In genomic region chr7:27167170-27167505, GRCh38 we compare ENCODE assay signal across 10 cellular contexts. TPM values are rescaled to one million over a fixed set of nuclear protein-coding genes. Genes with fewer than 3 reads are reported as not detected.
DNase-seq lines count a peak whose midpoint lies in the region; ATAC-seq, FAIRE-seq and TF ChIP-seq lines count a peak whose summit lies in the region.
"Had no signal": no experiment of that assay in that cellular context is flagged by ENCODE, and none has a peak within 500 bp of the region (broad histone marks: within the 10 kb centered on the region; RNA-seq: fewer than 3 reads in every experiment).

No MANE protein-coding gene starts in this region.

- peak overlapping the region; percentile 40 for H3K27ac Mint-ChIP-seq in activated CD8-positive, alpha-beta memory T cell treated with anti-CD3 and anti-CD28 coated beads, Interleukin-2, amount 10 ng/mL, durations not matched to agents 7 days and 5 days

- CTCF ChIA-PET in activated CD8-positive, alpha-beta memory T cell treated with anti-CD3 and anti-CD28 coated beads, Interleukin-2, amount 10 ng/mL, durations not matched to agents 7 days and 5 days (lab: Charles Lee): interaction anchor here (1.0 kb wide), 1 partner anchor 16 kb away, joined by 3 read pairs; no protein-coding TSS in a partner anchor

- no peak for TF ChIP-seq CTCF in keratinocyte (optimal IDR thresholded peaks at IDR 0.05 in 1 of 3, IDR thresholded peaks at IDR 0.05 in 1 of 3, conservative IDR thresholded peaks at IDR 0.05 in 1 of 3; ENCODE audit: extremely low read depth in 1 of 3, insufficient read depth in 2 of 3, low read length in 3 of 3)

- H3K9me3 ChIP-seq in keratinocyte (ENCODE audit: control insufficient read depth, low read depth, low read length) (no peaks in the 10 kb centered on the region), thymus (ENCODE audit: control insufficient read depth) (no peaks in the 10 kb centered on the region)

- H3K4me3 ChIP-seq in keratinocyte (ENCODE audit: control insufficient read depth in 2 of 3, extremely low read depth in 1 of 3, insufficient read depth in 2 of 3, low read depth in 1 of 3, low read length in 3 of 3) (peak overlapping the region; percentile 78 to 94 (median 84)), thymus (ENCODE audit: low read length) (peak overlapping the region; percentile 36)

- H3K4me2 ChIP-seq in keratinocyte (ENCODE audit: control insufficient read depth, extremely low read depth, insufficient read depth, low read depth, low read length): peak overlapping the region; percentile 98

- H3K36me3 Mint-ChIP-seq in activated CD8-positive, alpha-beta memory T cell treated with anti-CD3 and anti-CD28 coated beads, Interleukin-2, amount 10 ng/mL, durations not matched to agents 7 days and 5 days: peaks cover 2% of the 10 kb centered on the region

- H3K9me3 Mint-ChIP-seq in activated CD8-positive, alpha-beta memory T cell treated with anti-CD3 and anti-CD28 coated beads, Interleukin-2, amount 10 ng/mL, durations not matched to agents 7 days and 5 days (ENCODE audit: low read depth): no peaks in the 10 kb centered on the region

- H3K4me1 Mint-ChIP-seq in activated CD8-positive, alpha-beta memory T cell treated with anti-CD3 and anti-CD28 coated beads, Interleukin-2, amount 10 ng/mL, durations not matched to agents 7 days and 5 days: peaks cover 5% of the 10 kb centered on the region

- no peak for DNase-seq in activated CD8-positive, alpha-beta memory T cell treated with anti-CD3 and anti-CD28 coated beads, Interleukin-2, amount 10 ng/mL, durations not matched to agents 7 days and 5 days
- DNase-seq in activated CD8-positive, alpha-beta memory T cell treated with anti-CD3 and anti-CD28 coated beads for 24 hours: no peak
- DNase-seq in RCC 7860 (ENCODE audit: low spot score) (peak; percentile 85), keratinocyte (ENCODE audit: low read depth, low spot score) (no peak), KG1 (lab: John Stamatoyannopoulos, UW) (no peak)

- no peak overlapping the region for H2AFZ ChIP-seq in keratinocyte (ENCODE audit: control insufficient read depth, low read length)
- H2AFZ ChIP-seq: parathyroid adenoma had no signal

- FAIRE-seq in RCC 7860 (lab: Jason Lieb, UNC): peak; percentile 71
- FAIRE-seq in keratinocyte (lab: Jason Lieb, UNC): no peak

- dilution Hi-C loops in keratinocyte (cut with MboI; ENCODE audit: extremely low pct_ligation_motif_present, low sequenced_read_pairs): no loop called here

- no peaks in the 10 kb centered on the region for H4K20me1 ChIP-seq in keratinocyte (ENCODE audit: control insufficient read depth, extremely low read depth, insufficient read depth, low read length)

- no peak for ATAC-seq in activated CD8-positive, alpha-beta memory T cell treated with anti-CD3 and anti-CD28 coated beads, Interleukin-2, amount 10 ng/mL, durations not matched to agents 7 days and 5 days
- ATAC-seq in HG02840 (IDR thresholded peaks at IDR 0.05; ENCODE audit: low FRiP score, unreplicated experiment) (no peak), GM21515 (IDR thresholded peaks at IDR 0.05; ENCODE audit: unreplicated experiment) (no peak)

- WGBS in thymus: 8% methylated on average over 15 of the region's 15 CpGs

- no peak overlapping the region for H3K4me3 Mint-ChIP-seq in activated CD8-positive, alpha-beta memory T cell treated with anti-CD3 and anti-CD28 coated beads, Interleukin-2, amount 10 ng/mL, durations not matched to agents 7 days and 5 days

- H3K27me3 ChIP-seq in keratinocyte (ENCODE audit: control insufficient read depth, extremely low read depth, insufficient read depth, low read length) (no peaks in the 10 kb centered on the region), thymus (ENCODE audit: control insufficient read depth, insufficient read depth) (peaks cover 47% of the 10 kb centered on the region)

- H3K36me3 ChIP-seq in keratinocyte (ENCODE audit: control insufficient read depth in 2 of 2, extremely low read depth in 1 of 2, insufficient read depth in 2 of 2, low read length in 2 of 2) (peaks cover 7 to 10% of the 10 kb centered on the region in 2 experiments), thymus (ENCODE audit: control insufficient read depth, insufficient read depth) (peaks cover 3% of the 10 kb centered on the region)

- H3K9ac ChIP-seq in keratinocyte (ENCODE audit: control insufficient read depth, extremely low read depth, insufficient read depth, low read length): peak overlapping the region; percentile 83
- H3K9ac ChIP-seq: parathyroid adenoma had no signal

- H3K27ac ChIP-seq in keratinocyte (ENCODE audit: control insufficient read depth, insufficient read depth, low read length) (peak overlapping the region; percentile 87), thymus (ENCODE audit: low read depth) (no peak overlapping the region)
- H3K27ac ChIP-seq: parathyroid adenoma had no signal

- H3K4me1 ChIP-seq in keratinocyte (ENCODE audit: control insufficient read depth, extremely low read depth, insufficient read depth, low read length): peaks cover 25% of the 10 kb centered on the region
- peaks cover 39% of the 10 kb centered on the region for H3K4me1 ChIP-seq in thymus (ENCODE audit: control insufficient read depth, insufficient read depth, low read length)
- H3K4me1 ChIP-seq: parathyroid adenoma had no signal

- peaks cover 92% of the 10 kb centered on the region for H3K79me2 ChIP-seq in keratinocyte (ENCODE audit: control insufficient read depth, insufficient read depth, low read length)
- H3K79me2 ChIP-seq: parathyroid adenoma had no signal

- H3K9me1 ChIP-seq in keratinocyte (ENCODE audit: control insufficient read depth, extremely low read depth, insufficient read depth, low read length): no peaks in the 10 kb centered on the region

- peaks cover 91% of the 10 kb centered on the region for H3K27me3 Mint-ChIP-seq in activated CD8-positive, alpha-beta memory T cell treated with anti-CD3 and anti-CD28 coated beads, Interleukin-2, amount 10 ng/mL, durations not matched to agents 7 days and 5 days

RNA-seq across cellular contexts. Expression of gene HOXA9, which starts 1.8 kb away (rescaled TPM):
- not detected for total RNA-seq in activated CD8-positive, alpha-beta memory T cell treated with anti-CD3 and anti-CD28 coated beads, Interleukin-2, amount 10 ng/mL, durations not matched to agents 7 days and 5 days
- 9.0 to 40.5 TPM (median 28.1 TPM) in 3 replicates for polyA plus RNA-seq in keratinocyte
- 76.1 TPM for polyA plus RNA-seq in keratinocyte (2011; ENCODE audit: low read depth)
- polyA plus RNA-seq in keratinocyte (2011; cell fraction: cytosol; rRNA removed): 20.4 and 23.2 TPM in 2 replicates
- polyA plus RNA-seq in keratinocyte (2011; cell fraction: nucleus; rRNA removed): 22.3 and 31.4 TPM in 2 replicates
- polyA plus RNA-seq in keratinocyte (2012; ENCODE audit: low replicate concordance): 21.1 and 27.0 TPM in 2 replicates
- 1.5 to 5.7 TPM (median 4.0 TPM) in 3 replicates for polyA minus RNA-seq in keratinocyte
- 9.4 TPM for polyA minus RNA-seq in keratinocyte (2011; cell fraction: cytosol; rRNA and poly(A)+ RNA removed)
- polyA minus RNA-seq in keratinocyte (2011; cell fraction: nucleus; rRNA and poly(A)+ RNA removed): 2.2 and 3.8 TPM in 2 replicates
- polyA plus RNA-seq in thymus: 4.9 TPM
- total RNA-seq: fibroblast of lung had no signal

RNA-seq across cellular contexts. Expression of gene HOXA10, which starts 7.0 kb away (rescaled TPM):
- total RNA-seq in activated CD8-positive, alpha-beta memory T cell treated with anti-CD3 and anti-CD28 coated beads, Interleukin-2, amount 10 ng/mL, durations not matched to agents 7 days and 5 days: not detected
- 1.6 to 4.5 TPM (median 2.4 TPM) in 3 replicates for polyA plus RNA-seq in keratinocyte
- 0.40 TPM for polyA plus RNA-seq in keratinocyte (2011; ENCODE audit: low read depth)
- 2.0 and 2.2 TPM in 2 replicates for polyA plus RNA-seq in keratinocyte (2011; cell fraction: cytosol; rRNA removed)
- polyA plus RNA-seq in keratinocyte (2011; cell fraction: nucleus; rRNA removed): 2.0 and 2.1 TPM in 2 replicates
- polyA plus RNA-seq in keratinocyte (2012; ENCODE audit: low replicate concordance): 2.5 and 9.5 TPM in 2 replicates
- 1.9 to 5.1 TPM (median 3.0 TPM) in 3 replicates for polyA minus RNA-seq in keratinocyte
- polyA minus RNA-seq in keratinocyte (2011; cell fraction: cytosol; rRNA and poly(A)+ RNA removed): not detected
- polyA minus RNA-seq in keratinocyte (2011; cell fraction: nucleus; rRNA and poly(A)+ RNA removed): 0.47 and 0.84 TPM in 2 replicates
- polyA plus RNA-seq in thymus: 3.5 TPM

RNA-seq across cellular contexts. Expression of gene HOXA7, which starts 10.7 kb away (rescaled TPM):
- not detected for total RNA-seq in activated CD8-positive, alpha-beta memory T cell treated with anti-CD3 and anti-CD28 coated beads, Interleukin-2, amount 10 ng/mL, durations not matched to agents 7 days and 5 days
- 3.8 to 13.5 TPM (median 8.1 TPM) in 3 replicates for polyA plus RNA-seq in keratinocyte
- polyA plus RNA-seq in keratinocyte (2011; ENCODE audit: low read depth): 4.9 TPM
- polyA plus RNA-seq in keratinocyte (2011; cell fraction: cytosol; rRNA removed): 7.4 and 9.8 TPM in 2 replicates
- 5.2 and 6.0 TPM in 2 replicates for polyA plus RNA-seq in keratinocyte (2011; cell fraction: nucleus; rRNA removed)
- 3.9 and 14.3 TPM in 2 replicates for polyA plus RNA-seq in keratinocyte (2012; ENCODE audit: low replicate concordance)
- 4.5 to 4.9 TPM (median 4.8 TPM) in 3 replicates for polyA minus RNA-seq in keratinocyte
- 11.9 TPM for polyA minus RNA-seq in keratinocyte (2011; cell fraction: cytosol; rRNA and poly(A)+ RNA removed)
- polyA minus RNA-seq in keratinocyte (2011; cell fraction: nucleus; rRNA and poly(A)+ RNA removed): 2.0 and 2.3 TPM in 2 replicates
- polyA plus RNA-seq in thymus: 0.41 TPM

RNA-seq across cellular contexts. Expression of gene HOXA3, which starts 14.8 kb away (rescaled TPM):
- not detected for total RNA-seq in activated CD8-positive, alpha-beta memory T cell treated with anti-CD3 and anti-CD28 coated beads, Interleukin-2, amount 10 ng/mL, durations not matched to agents 7 days and 5 days
- 0.17 to 0.84 TPM (median 0.58 TPM) in 3 replicates for polyA plus RNA-seq in keratinocyte
- polyA plus RNA-seq in keratinocyte (2011; ENCODE audit: low read depth): 0.87 TPM
- polyA plus RNA-seq in keratinocyte (2011; cell fraction: cytosol; rRNA removed): 0.55 and 0.95 TPM in 2 replicates
- polyA plus RNA-seq in keratinocyte (2011; cell fraction: nucleus; rRNA removed): 1.2 and 2.0 TPM in 2 replicates
- 1.1 and 3.2 TPM in 2 replicates for polyA plus RNA-seq in keratinocyte (2012; ENCODE audit: low replicate concordance)
- 0.22 to 1.2 TPM in 2 of 3 replicates, not detected in the other for polyA minus RNA-seq in keratinocyte
- 1.9 TPM for polyA minus RNA-seq in keratinocyte (2011; cell fraction: cytosol; rRNA and poly(A)+ RNA removed)
- 0.54 and 1.2 TPM in 2 replicates for polyA minus RNA-seq in keratinocyte (2011; cell fraction: nucleus; rRNA and poly(A)+ RNA removed)
- polyA plus RNA-seq in thymus: 5.5 TPM

RNA-seq across cellular contexts. Expression of gene HOXA11, which starts 17.9 kb away (rescaled TPM):
- not detected for total RNA-seq in activated CD8-positive, alpha-beta memory T cell treated with anti-CD3 and anti-CD28 coated beads, Interleukin-2, amount 10 ng/mL, durations not matched to agents 7 days and 5 days
- polyA plus RNA-seq in keratinocyte (0.07 to 0.18 TPM (median 0.14 TPM) in 3 replicates), thymus (under 0.01 TPM)
- polyA plus RNA-seq in keratinocyte (2011; ENCODE audit: low read depth): not detected
- 0.17 and 0.19 TPM in 2 replicates for polyA plus RNA-seq in keratinocyte (2011; cell fraction: cytosol; rRNA removed)
- polyA plus RNA-seq in keratinocyte (2011; cell fraction: nucleus; rRNA removed): 0.13 TPM in 2 replicates
- polyA plus RNA-seq in keratinocyte (2012; ENCODE audit: low replicate concordance): 0.16 and 0.27 TPM in 2 replicates
- polyA minus RNA-seq in keratinocyte: not detected in 3 replicates
- not detected for polyA minus RNA-seq in keratinocyte (2011; cell fraction: cytosol; rRNA and poly(A)+ RNA removed)
- polyA minus RNA-seq in keratinocyte (2011; cell fraction: nucleus; rRNA and poly(A)+ RNA removed): not detected in 2 replicates
- total RNA-seq: fibroblast of lung had no signal
